In the genomic region with DNA sequence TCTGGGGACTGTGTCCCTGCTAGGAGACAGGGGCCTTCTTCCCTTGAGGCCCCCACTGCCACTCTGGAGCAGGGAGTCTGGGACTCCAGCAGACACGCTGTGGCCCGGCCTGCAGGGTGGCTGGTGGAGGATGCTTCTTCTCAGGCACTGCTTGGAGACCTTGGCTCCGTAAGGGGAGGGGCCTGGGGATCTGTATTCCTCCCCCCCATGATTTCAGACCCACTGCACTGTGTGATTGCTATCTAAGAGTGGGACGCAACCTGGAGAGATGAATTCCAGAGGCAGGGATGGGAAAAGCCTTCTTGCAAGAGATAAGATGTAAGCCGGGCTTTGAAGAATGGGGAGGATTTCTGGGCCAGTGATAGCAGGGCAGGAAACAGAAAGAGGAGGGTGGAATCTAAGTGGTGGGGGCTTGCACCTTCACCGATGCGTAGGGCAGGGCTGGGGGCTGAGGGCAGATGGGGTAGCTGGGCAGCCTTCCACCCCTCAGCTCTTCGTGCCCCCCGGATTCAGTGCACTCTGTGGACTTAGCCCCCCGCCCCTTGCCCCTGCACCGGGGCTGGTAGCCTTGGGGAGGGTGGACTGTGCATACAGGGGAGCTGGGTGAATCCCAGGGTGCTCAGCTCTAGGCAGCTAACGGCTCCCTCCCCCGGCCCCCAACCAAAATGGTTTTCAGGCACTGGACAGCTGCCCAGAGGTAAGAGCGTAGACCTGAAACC, we compare ENCODE assay signal across 14 cellular contexts. TPM values are rescaled to one million over a fixed set of nuclear protein-coding genes. Genes with fewer than 3 reads are reported as not detected.
DNase-seq lines count a peak whose midpoint lies in the region; ATAC-seq and TF ChIP-seq lines count a peak whose summit lies in the region.
"Had no signal": no experiment of that assay in that cellular context is flagged by ENCODE, and none has a peak within 500 bp of the region (broad histone marks: within the 10 kb centered on the region; RNA-seq: fewer than 3 reads in every experiment).

No MANE protein-coding gene starts in this region.

- TF ChIP-seq CTCF in transverse colon (IDR thresholded peaks at IDR 0.05), result no peak

- H3K27ac Mint-ChIP-seq in activated T-cell treated with anti-CD3 and anti-CD28 coated beads, Interleukin-2, amount 50 U/mL, for 24 hours, result peak overlapping the region; percentile 30
- H3K27ac Mint-ChIP-seq: activated CD8-positive, alpha-beta T cell treated with anti-CD3 and anti-CD28 coated beads, Interleukin-2, amount 10 ng/mL, durations not matched to agents 7 days and 5 days had no signal

- H3K9me3 Mint-ChIP-seq in activated T-cell treated with anti-CD3 and anti-CD28 coated beads, Interleukin-2, amount 50 U/mL, for 24 hours, result no peaks in the 10 kb centered on the region

- H3K27ac ChIP-seq in mesodermal cell (ENCODE audit: low read depth, low read length, severe bottlenecking), result peak overlapping the region; percentile 23
- H3K27ac ChIP-seq in transverse colon, result peak overlapping the region; percentile 54 to 77 (median 65)

- no peak for DNase-seq in activated T-cell treated with anti-CD3 and anti-CD28 coated beads, Interleukin-2, amount 50 U/mL, for 24 hours
- no peak for DNase-seq in activated T-cell treated with anti-CD3 and anti-CD28 coated beads, Interleukin-2, amount 50 U/mL, for 1 hour
- DNase-seq in SK-N-DZ (ENCODE audit: low spot score) (peak; percentile 94), transverse colon (no peak), NCI-H2081 (lab: John Stamatoyannopoulos, UW) (no peak)
- DNase-seq in activated CD4-positive, alpha-beta T cell treated with anti-CD3 and anti-CD28 coated beads for 4 hours, result no peak
- DNase-seq: ACHN, aorta, Calu3, NCI-H2227 treated with DMSO at 0.1 percent for 48 hours, OCI-M1 had no signal

- H3K27me3 ChIP-seq in transverse colon, result no peaks in the 10 kb centered on the region

- intact Hi-C loops in transverse colon (cut with DNase I; ENCODE audit: low total_unique reads), result loop anchor here (5.0 kb wide), 1 partner anchor 51 kb away; no protein-coding TSS in a partner anchor

- peaks cover 9% of the 10 kb centered on the region for H3K27me3 Mint-ChIP-seq in activated T-cell treated with anti-CD3 and anti-CD28 coated beads, Interleukin-2, amount 50 U/mL, for 24 hours

- TF ChIP-seq POLR2A in transverse colon (IDR thresholded peaks at IDR 0.05), result no peak

- peaks cover 37% of the 10 kb centered on the region for H3K4me1 Mint-ChIP-seq in activated T-cell treated with anti-CD3 and anti-CD28 coated beads, Interleukin-2, amount 50 U/mL, for 24 hours (ENCODE audit: low read depth)

- peaks cover 39% of the 10 kb centered on the region for H3K4me1 ChIP-seq in mesodermal cell (ENCODE audit: control insufficient read depth, insufficient read depth, low read length, poor library complexity, severe bottlenecking)
- peaks cover 32 to 76% (median 63%) of the 10 kb centered on the region in 4 donors for H3K4me1 ChIP-seq in transverse colon

- H3K36me3 ChIP-seq in mesodermal cell (ENCODE audit: control insufficient read depth, insufficient read depth, low read length) (no peaks in the 10 kb centered on the region), transverse colon (no peaks in the 10 kb centered on the region)

- H3K4me3 ChIP-seq in mesodermal cell (ENCODE audit: extremely low read depth, insufficient read depth, low read length, poor library complexity, severe bottlenecking) (no peak overlapping the region), transverse colon (no peak overlapping the region)

- no peak for ATAC-seq in HG03565 (IDR thresholded peaks at IDR 0.05; ENCODE audit: unreplicated experiment)
- ATAC-seq: activated CD8-positive, alpha-beta T cell treated with anti-CD3 and anti-CD28 coated beads, Interleukin-2, amount 10 ng/mL, durations not matched to agents 7 days and 5 days had no signal

- H3K36me3 Mint-ChIP-seq in activated T-cell treated with anti-CD3 and anti-CD28 coated beads, Interleukin-2, amount 50 U/mL, for 24 hours (ENCODE audit: low read depth), result no peaks in the 10 kb centered on the region

- H3K9me3 ChIP-seq in mesodermal cell (ENCODE audit: control insufficient read depth, low read length) (no peaks in the 10 kb centered on the region), transverse colon (no peaks in the 10 kb centered on the region)

- H3K4me3 Mint-ChIP-seq in activated T-cell treated with anti-CD3 and anti-CD28 coated beads, Interleukin-2, amount 50 U/mL, for 24 hours, result no peak overlapping the region
- H3K4me3 Mint-ChIP-seq: activated CD8-positive, alpha-beta T cell treated with anti-CD3 and anti-CD28 coated beads, Interleukin-2, amount 10 ng/mL, durations not matched to agents 7 days and 5 days had no signal

- in situ Hi-C loops in transverse colon (cut with MboI; ENCODE audit: low pct_ligation_motif_present in 1 of 4, low pct_unique_long_range_greater_than_20kb in 1 of 4, low sequenced_read_pairs in 3 of 4), result loop anchor here in 3 of 4 donors (10.0 to 25.0 kb wide), 3 partner anchors 53 to 193 kb away; no protein-coding TSS in a partner anchor

- no peak for TF ChIP-seq EP300 in transverse colon (IDR thresholded peaks at IDR 0.05; ENCODE audit: low read depth)

- 55 to 59% methylated on average over 7 to 11 of the region's 14 CpGs for WGBS in mesodermal cell (ENCODE audit: insufficient coverage in 2 of 2), 2 experiments
- 79% methylated on average over 14 of the region's 14 CpGs; no CpG with 5 or more reads in 1 of the 2 donors for WGBS in transverse colon (ENCODE audit: low coverage in 1 of 2), 2 donors

RNA-seq across cellular contexts. Expression of a gene that starts 5.2 kb away (rescaled TPM):
- polyA plus RNA-seq in SK-N-DZ (2014; cell fraction: cytosol; rRNA removed), result 51.5 and 62.6 TPM in 2 replicates
- 114 and 225 TPM in 2 replicates for polyA plus RNA-seq in SK-N-DZ (2014; cell fraction: nucleus; rRNA removed)
- 39.8 TPM for polyA plus RNA-seq in mesodermal cell (2013, experiment 1 of 2)
- 36.2 TPM for polyA plus RNA-seq in mesodermal cell (2013, experiment 2 of 2)
- 100 to 1,000 TPM; 100 to 139 (median 120) TPM for total RNA-seq in transverse colon
